14 cellular contexts compared by ENCODE assay signal in genomic region chr4:1643971-1644735, GRCh38.
"Had no signal": no experiment of that assay in that cellular context is flagged by ENCODE, and none has a peak within 500 bp of the region (broad histone marks: within the 10 kb centered on the region; RNA-seq: fewer than 3 reads in every experiment).

No MANE protein-coding gene starts in this region.

- H3K27ac ChIP-seq: esophagus squamous epithelium, neutrophil, right lobe of liver, spleen had no signal

- DNase-seq: activated CD4-positive, alpha-beta T cell treated with anti-CD3 and anti-CD28 coated beads for 1 hour; activated CD8-positive, alpha-beta T cell treated with anti-CD3 and anti-CD28 coated beads, Interleukin-2, amount 10 ng/mL, durations not matched to agents 7 days and 5 days; activated naive CD4-positive, alpha-beta T cell treated with Interleukin-2 at 50 U/mL for 16 hours; esophagus squamous epithelium; glutamatergic neuron; islet precursor cell; naive B cell; right lobe of liver; stimulated activated CD4-positive, alpha-beta T cell treated with anti-CD3 and anti-CD28 coated beads, Interleukin-1b, Interleukin-23, amount 100 ng/mL, for 48 hours; T-cell; T1000 had no signal

- ATAC-seq: activated CD8-positive, alpha-beta T cell treated with anti-CD3 and anti-CD28 coated beads, Interleukin-2, amount 10 ng/mL, durations not matched to agents 7 days and 5 days; right lobe of liver; stimulated activated memory B cell treated with anti-CD40 and anti-IgM and Interleukin-4, amounts not matched to agents 10 μg/mL and 1 μg/mL and 100 μg/mL, for 72 hours; T-cell had no signal

- H3K36me3 ChIP-seq: esophagus squamous epithelium, neutrophil, right lobe of liver, spleen had no signal

- H3K4me3 ChIP-seq: right lobe of liver, spleen had no signal

- H3K9me3 ChIP-seq: esophagus squamous epithelium, neutrophil, right lobe of liver, spleen had no signal

- H3K4me1 ChIP-seq: right lobe of liver, spleen had no signal

- H3K27me3 ChIP-seq: esophagus squamous epithelium, neutrophil, right lobe of liver, spleen had no signal
